ENCODE assay signal across 10 cellular contexts in genomic region chr9:12814877-12815237, GRCh38. TPM values are rescaled to one million over a fixed set of nuclear protein-coding genes. Genes with fewer than 3 reads are reported as not detected.
A peak's percentile ranks its signal among the peaks of the same experiment; 100 is the strongest.
DNase-seq lines count a peak whose midpoint lies in the region; TF ChIP-seq lines count a peak whose summit lies in the region.
"Had no signal": no experiment of that assay in that cellular context is flagged by ENCODE, and none has a peak within 500 bp of the region (broad histone marks: within the 10 kb centered on the region; RNA-seq: fewer than 3 reads in every experiment).

No MANE protein-coding gene starts in this region.

- peaks cover 3% of the 10 kb centered on the region for H3K9me3 ChIP-seq in adipocyte (ENCODE audit: control insufficient read depth, low read length)
- H3K9me3 ChIP-seq in liver (ENCODE audit: control insufficient read depth in 4 of 4, low read length in 3 of 4): no peaks in the 10 kb centered on the region
- no peaks in the 10 kb centered on the region for H3K9me3 ChIP-seq in stomach smooth muscle (ENCODE audit: control insufficient read depth in 2 of 2, low read length in 2 of 2)

- no peak for DNase-seq in HFF-Myc (ENCODE audit: extremely low read depth, low read depth)
- DNase-seq in adipocyte (ENCODE audit: low read depth): no peak
- no peak for DNase-seq in NCI-H1048 (lab: John Stamatoyannopoulos, UW)
- DNase-seq in stimulated activated CD4-positive, alpha-beta T cell treated with anti-CD3 and anti-CD28 coated beads, Interleukin-4, amount 100 ng/mL, for 4 hours: no peak
- no peak for DNase-seq in NCI-H345 treated with DMSO at 0.1 percent for 48 hours (lab: John Stamatoyannopoulos, UW; ENCODE audit: unreplicated experiment)
- no peak for DNase-seq in occipital lobe (lab: John Stamatoyannopoulos, UW)
- DNase-seq: GOT3 had no signal

- H3K36me3 ChIP-seq in adipocyte (ENCODE audit: control insufficient read depth, insufficient read depth, low read length, severe bottlenecking): peaks cover 10% of the 10 kb centered on the region
- no peaks in the 10 kb centered on the region for H3K36me3 ChIP-seq in liver (ENCODE audit: control insufficient read depth in 4 of 4, insufficient read depth in 3 of 4, low read depth in 1 of 4, low read length in 3 of 4)
- no peaks in the 10 kb centered on the region for H3K36me3 ChIP-seq in stomach smooth muscle (ENCODE audit: control insufficient read depth in 2 of 2, insufficient read depth in 2 of 2, low read length in 2 of 2)

- peak overlapping the region; percentile 82 for H3K9ac ChIP-seq in adipocyte (ENCODE audit: low read length)
- peak overlapping the region; percentile 17 to 57 for H3K9ac ChIP-seq in liver (ENCODE audit: low read depth in 1 of 2, low read length in 2 of 2)
- H3K9ac ChIP-seq in stomach smooth muscle (ENCODE audit: low read length in 2 of 2): peak overlapping the region in 1 of 2 donors; percentile 12

- H3K4me1 ChIP-seq in adipocyte (ENCODE audit: control insufficient read depth, insufficient read depth, low read length) (peaks cover 70% of the 10 kb centered on the region), liver (ENCODE audit: control insufficient read depth in 4 of 4, insufficient read depth in 4 of 4, low read length in 3 of 4) (peaks cover 6 to 50% (median 23%) of the 10 kb centered on the region in 4 donors), stomach smooth muscle (ENCODE audit: control insufficient read depth, insufficient read depth, low read length) (peaks cover 9% of the 10 kb centered on the region)

- H3K27me3 ChIP-seq in adipocyte (replicated peaks; ENCODE audit: control insufficient read depth, insufficient read depth, low read length) (no peaks in the 10 kb centered on the region), liver (ENCODE audit: control insufficient read depth in 4 of 4, insufficient read depth in 4 of 4, low read length in 3 of 4) (no peaks in the 10 kb centered on the region), stomach smooth muscle (ENCODE audit: control insufficient read depth in 1 of 2, insufficient read depth in 2 of 2, low read length in 2 of 2) (no peaks in the 10 kb centered on the region)

- TF ChIP-seq CTCF in HFF-Myc (IDR thresholded peaks at IDR 0.05; ENCODE audit: low read depth, low read length, missing control alignments) (peak; percentile 1), liver (IDR thresholded peaks at IDR 0.05; ENCODE audit: low read depth, low read length, missing input control) (no peak)

- TF ChIP-seq RAD21 in liver (IDR thresholded peaks at IDR 0.05): no peak

- H3K27ac ChIP-seq in liver (ENCODE audit: low read depth in 1 of 2, low read length in 2 of 2) (peak overlapping the region; percentile 79 to 86), stomach smooth muscle (ENCODE audit: low read length) (peak overlapping the region; percentile 56)

- H3K4me3 ChIP-seq in HFF-Myc (replicated peaks; ENCODE audit: low read depth, low read length) (no peak overlapping the region), adipocyte (ENCODE audit: low read length) (peak overlapping the region; percentile 62), liver (ENCODE audit: low read depth in 1 of 3, low read length in 3 of 3) (no peak overlapping the region), stomach smooth muscle (ENCODE audit: low read length in 2 of 2) (peak overlapping the region; percentile 15 to 17)

TF ChIP-seq in liver, 16 proteins besides CTCF, POLR2A, EP300 and RAD21:
- TF ChIP-seq TAF1 (conservative IDR thresholded peaks at IDR 0.05) (no peak), ZBTB33 (IDR thresholded peaks at IDR 0.05) (peak; percentile 7), FOXA2 (IDR thresholded peaks at IDR 0.05) (no peak)

RNA-seq across cellular contexts. Expression of gene LURAP1L, which starts 40.0 kb away (rescaled TPM):
- total RNA-seq in liver (10 to 100 TPM in 1 of 2 donors, 1 to 10 TPM in 1; 4.2 to 18.6 TPM), occipital lobe (0.94 TPM)
- polyA plus RNA-seq in liver: 1 to 10 TPM; 7.8 to 9.9 TPM
- total RNA-seq: activated T-helper 2 cell treated with anti-CD3 and anti-CD28 coated beads, Interferon-gamma antibody, Interleukin-2, Interleukin-4, amounts not matched to agents 10 μg/mL and 5 μg/mL and 100 μg/mL, durations not matched to agents 14 hours and 24 hours and 36 hours had no signal

Comparison
In these comparisons a context has a peak if more than half of its experiments do, and no peak if none do; other contexts are left out.
1. H3K4me3 ChIP-seq: peak in adipocyte (single experiment) and stomach smooth muscle (2 of 2); none in HFF-Myc (single experiment) and liver (0 of 3).